ENCODE assay signal across 18 cellular contexts in the genomic region with DNA sequence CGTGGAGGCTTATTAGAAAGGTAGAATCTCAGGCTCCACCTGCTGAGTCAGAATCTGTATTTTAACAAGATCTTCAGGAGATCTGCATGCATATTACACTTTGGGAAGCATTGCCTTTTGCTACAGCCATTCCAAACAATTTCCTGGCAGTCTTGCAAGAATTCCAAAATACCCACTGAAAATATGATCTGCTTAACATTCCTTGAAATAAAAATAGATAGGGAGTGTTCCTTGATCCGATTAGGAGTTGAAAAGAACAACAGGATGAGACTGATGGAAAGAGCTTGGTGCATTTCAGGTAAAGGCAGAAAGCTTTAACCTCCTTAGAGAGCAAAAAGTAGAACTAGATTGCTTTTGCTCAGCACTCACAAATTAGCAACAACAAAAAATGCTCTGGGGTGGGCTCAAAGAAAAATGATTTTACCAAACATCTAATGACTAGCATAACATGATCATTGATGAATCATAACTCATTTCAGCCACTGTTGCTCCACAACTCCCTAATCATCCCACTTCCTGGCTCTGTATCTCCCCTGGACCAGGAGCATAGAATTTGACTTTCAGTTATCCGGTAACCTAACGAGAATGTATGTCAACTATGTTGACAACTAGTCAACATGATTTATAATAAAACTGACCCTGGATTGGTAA.
DNase-seq lines count a peak whose midpoint lies in the region; ATAC-seq, FAIRE-seq and TF ChIP-seq lines count a peak whose summit lies in the region.
"Had no signal": no experiment of that assay in that cellular context is flagged by ENCODE, and none has a peak within 500 bp of the region (broad histone marks: within the 10 kb centered on the region; RNA-seq: fewer than 3 reads in every experiment).

No MANE protein-coding gene starts in this region.

- no peaks in the 10 kb centered on the region for H3K9me3 ChIP-seq in adipocyte (ENCODE audit: control insufficient read depth, low read length)
- H3K9me3 ChIP-seq: BE2C, HAP-1, SJCRH30 had no signal

- TF ChIP-seq POLR2A in H54 (IDR thresholded peaks at IDR 0.05; ENCODE audit: low read depth, low read length): no peak

- ATAC-seq in foreskin keratinocyte (peak; percentile 20), sciatic nerve (peak; percentile 68), GM19397 (IDR thresholded peaks at IDR 0.05; ENCODE audit: unreplicated experiment) (no peak)
- ATAC-seq: CD8-positive, alpha-beta T cell had no signal

- H3K27me3 ChIP-seq in adipocyte (replicated peaks; ENCODE audit: control insufficient read depth, insufficient read depth, low read length) (no peaks in the 10 kb centered on the region), foreskin keratinocyte (no peaks in the 10 kb centered on the region)
- H3K27me3 ChIP-seq: BE2C, SJCRH30 had no signal

- intact Hi-C loops in sciatic nerve (cut with DNase I): no loop called here

- H3K9ac ChIP-seq in adipocyte (ENCODE audit: low read length): no peak overlapping the region

- no peak for TF ChIP-seq CTCF in foreskin keratinocyte (conservative IDR thresholded peaks at IDR 0.05)

- no peaks in the 10 kb centered on the region for H3K36me3 ChIP-seq in adipocyte (ENCODE audit: control insufficient read depth, insufficient read depth, low read length, severe bottlenecking)
- H3K36me3 ChIP-seq: BE2C, HAP-1, SJCRH30 had no signal

- H3K4me3 ChIP-seq in adipocyte (ENCODE audit: low read length): no peak overlapping the region
- H3K4me3 ChIP-seq: HAP-1, SJCRH30 had no signal

- peak; percentile 87 for FAIRE-seq in H54 (lab: Jason Lieb, UNC)
- FAIRE-seq: D721Med had no signal

- DNase-seq in H54 (ENCODE audit: insufficient read length, low spot score) (no peak), adipocyte (ENCODE audit: low read depth) (peak; percentile 25), foreskin keratinocyte (no peak), sciatic nerve (ENCODE audit: low spot score) (no peak), C1 segment of cervical spinal cord (lab: John Stamatoyannopoulos, UW) (no peak)
- DNase-seq in activated CD4-positive, CD25-positive, alpha-beta regulatory T cell treated with anti-CD3 and anti-CD28 coated beads, Interleukin-2, amount 50 U/mL, for 72 hours: no peak
- DNase-seq: BE2C; CD8-positive, alpha-beta T cell; DMS79 treated with DMSO at 0.1 percent for 48 hours; MV-4-11; NCI-H1436; NCI-H2029 treated with DMSO at 0.1 percent for 48 hours; NCI-H524 treated with DMSO at 0.1 percent for 48 hours; RPMI8226; SJCRH30 had no signal

- no peak overlapping the region for H3K27ac ChIP-seq in foreskin keratinocyte
- H3K27ac ChIP-seq: SJCRH30 had no signal

- H3K4me1 ChIP-seq in adipocyte (ENCODE audit: control insufficient read depth, insufficient read depth, low read length) (peaks cover 15% of the 10 kb centered on the region), foreskin keratinocyte (no peaks in the 10 kb centered on the region)
- H3K4me1 ChIP-seq: SJCRH30 had no signal
